1 cellular context compared by ENCODE assay signal in the genomic region with DNA sequence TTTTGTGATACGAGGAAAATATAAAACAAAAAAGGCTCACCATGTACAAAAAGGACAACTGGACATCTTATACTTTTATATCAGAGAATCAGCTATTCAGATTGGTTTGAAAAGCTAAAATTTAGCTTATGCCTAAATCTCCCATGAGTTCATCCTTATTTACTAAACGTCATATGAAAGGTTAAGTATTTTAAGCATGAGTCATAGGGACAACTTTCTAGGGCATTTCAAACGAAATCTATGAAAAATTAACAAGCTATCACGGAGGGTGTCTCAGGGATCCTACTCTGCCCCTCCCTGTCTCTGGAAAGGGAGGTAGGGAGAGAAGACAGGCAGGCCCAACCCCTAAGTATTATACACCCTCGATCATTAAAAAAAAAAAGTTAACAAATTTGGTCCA.
A peak's percentile ranks its signal among the peaks of the same experiment; 100 is the strongest.
TF ChIP-seq lines count a peak whose summit lies in the region.

No MANE protein-coding gene starts in this region.

TF ChIP-seq in HepG2, 621 proteins besides CTCF, POLR2A, EP300 and RAD21 (continued from another document and continues in another):
- TF ChIP-seq ZBTB43 (CRISPR knock-in tag; conservative IDR thresholded peaks at IDR 0.05) (no peak), ATF7 (IDR thresholded peaks at IDR 0.05) (peak; percentile 23; the same call in 1 of the 2 replicates), ATF7 (CRISPR knock-in tag; IDR thresholded peaks at IDR 0.05) (no peak), ZNF143 (CRISPR knock-in tag; IDR thresholded peaks at IDR 0.05) (no peak), NR2F2 (IDR thresholded peaks at IDR 0.05; ENCODE audit: borderline replicate concordance, low read depth) (peak; percentile 21; the same call in 1 of the 2 replicates), ARID5B (CRISPR knock-in tag; IDR thresholded peaks at IDR 0.05) (peak; percentile 86), FOSL1 (CRISPR knock-in tag; IDR thresholded peaks at IDR 0.05; ENCODE audit: borderline replicate concordance) (peak; percentile 70; the same call in 1 of the 2 replicates), TOPORS (CRISPR knock-in tag; IDR thresholded peaks at IDR 0.05) (no peak), SMC3 (IDR thresholded peaks at IDR 0.05; ENCODE audit: low read length) (0 out of 2 replicates have a peak, but pooled peaks have one; percentile 6), PLRG1 (conservative IDR thresholded peaks at IDR 0.05) (no peak), ZSCAN20 (CRISPR knock-in tag; IDR thresholded peaks at IDR 0.05; ENCODE audit: borderline replicate concordance) (no peak), ZNF615 (CRISPR knock-in tag; IDR thresholded peaks at IDR 0.05; ENCODE audit: borderline replicate concordance) (no peak), PAWR (CRISPR knock-in tag; IDR thresholded peaks at IDR 0.05; ENCODE audit: borderline replicate concordance) (no peak), SRY (CRISPR knock-in tag; IDR thresholded peaks at IDR 0.05) (no peak), ZNF510 (CRISPR knock-in tag; IDR thresholded peaks at IDR 0.05; ENCODE audit: low read depth) (no peak), FOXP1 (IDR thresholded peaks at IDR 0.05) (no peak), FOXP1 (CRISPR knock-in tag; IDR thresholded peaks at IDR 0.05) (0 out of 2 replicates have a peak, but pooled peaks have one; percentile 30), RXRB (CRISPR knock-in tag; IDR thresholded peaks at IDR 0.05; ENCODE audit: borderline replicate concordance) (peak; percentile 70; the same call in 1 of the 2 replicates), ZNF512 (CRISPR knock-in tag; IDR thresholded peaks at IDR 0.05) (no peak), NFIC (IDR thresholded peaks at IDR 0.05; ENCODE audit: low read length) (peak; percentile 72; the same call in 1 of the 2 replicates), ZNF580 (CRISPR knock-in tag; IDR thresholded peaks at IDR 0.05; ENCODE audit: borderline replicate concordance, low read depth) (no peak), ZNF75D (CRISPR knock-in tag; IDR thresholded peaks at IDR 0.05; ENCODE audit: borderline replicate concordance) (no peak), SOX13 (IDR thresholded peaks at IDR 0.05) (no peak), SOX13 (CRISPR knock-in tag; conservative IDR thresholded peaks at IDR 0.05 in 1 of 2, IDR thresholded peaks at IDR 0.05 in 1 of 2) (peak in 1 of 2 experiments; percentile 43; a peak in 1 of 4 replicates), NR2F1 (CRISPR knock-in tag; IDR thresholded peaks at IDR 0.05) (0 out of 4 replicates have a peak, but pooled peaks of 1 of the 2 experiments have one; percentile 34), FOXA3 (CRISPR knock-in tag; IDR thresholded peaks at IDR 0.05) (peak; percentile 86), GABPA (IDR thresholded peaks at IDR 0.05; ENCODE audit: low read depth, low read length) (no peak), GABPA (CRISPR knock-in tag; IDR thresholded peaks at IDR 0.05; ENCODE audit: low read depth) (0 out of 2 replicates have a peak, but pooled peaks have one; percentile 27), ZNF557 (CRISPR knock-in tag; IDR thresholded peaks at IDR 0.05) (no peak), ZBTB34 (CRISPR knock-in tag; IDR thresholded peaks at IDR 0.05) (no peak), TOE1 (CRISPR knock-in tag; IDR thresholded peaks at IDR 0.05) (no peak), ZNF781 (CRISPR knock-in tag; IDR thresholded peaks at IDR 0.05; ENCODE audit: borderline replicate concordance, not compliant biosample characterization) (no peak), HOXD1 (CRISPR knock-in tag; IDR thresholded peaks at IDR 0.05) (no peak), HNRNPUL1 (IDR thresholded peaks at IDR 0.05; ENCODE audit: low read depth, low read length) (0 out of 2 replicates have a peak, but pooled peaks have one; percentile 0), GATAD2A (CRISPR knock-in tag; IDR thresholded peaks at IDR 0.05) (peak; percentile 74; the same call in 1 of the 2 replicates), ZNF260 (CRISPR knock-in tag; IDR thresholded peaks at IDR 0.05; ENCODE audit: borderline replicate concordance, low read depth) (no peak), ZBTB25 (CRISPR knock-in tag; IDR thresholded peaks at IDR 0.05) (no peak)
- TF ChIP-seq, protein P1, sequence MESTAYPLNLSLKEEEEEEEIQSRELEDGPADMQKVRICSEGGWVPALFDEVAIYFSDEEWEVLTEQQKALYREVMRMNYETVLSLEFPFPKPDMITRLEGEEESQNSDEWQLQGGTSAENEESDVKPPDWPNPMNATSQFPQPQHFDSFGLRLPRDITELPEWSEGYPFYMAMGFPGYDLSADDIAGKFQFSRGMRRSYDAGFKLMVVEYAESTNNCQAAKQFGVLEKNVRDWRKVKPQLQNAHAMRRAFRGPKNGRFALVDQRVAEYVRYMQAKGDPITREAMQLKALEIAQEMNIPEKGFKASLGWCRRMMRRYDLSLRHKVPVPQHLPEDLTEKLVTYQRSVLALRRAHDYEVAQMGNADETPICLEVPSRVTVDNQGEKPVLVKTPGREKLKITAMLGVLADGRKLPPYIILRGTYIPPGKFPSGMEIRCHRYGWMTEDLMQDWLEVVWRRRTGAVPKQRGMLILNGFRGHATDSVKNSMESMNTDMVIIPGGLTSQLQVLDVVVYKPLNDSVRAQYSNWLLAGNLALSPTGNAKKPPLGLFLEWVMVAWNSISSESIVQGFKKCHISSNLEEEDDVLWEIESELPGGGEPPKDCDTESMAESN (CRISPR knock-in tag; conservative IDR thresholded peaks at IDR 0.05): no peak
- TF ChIP-seq, protein P2, sequence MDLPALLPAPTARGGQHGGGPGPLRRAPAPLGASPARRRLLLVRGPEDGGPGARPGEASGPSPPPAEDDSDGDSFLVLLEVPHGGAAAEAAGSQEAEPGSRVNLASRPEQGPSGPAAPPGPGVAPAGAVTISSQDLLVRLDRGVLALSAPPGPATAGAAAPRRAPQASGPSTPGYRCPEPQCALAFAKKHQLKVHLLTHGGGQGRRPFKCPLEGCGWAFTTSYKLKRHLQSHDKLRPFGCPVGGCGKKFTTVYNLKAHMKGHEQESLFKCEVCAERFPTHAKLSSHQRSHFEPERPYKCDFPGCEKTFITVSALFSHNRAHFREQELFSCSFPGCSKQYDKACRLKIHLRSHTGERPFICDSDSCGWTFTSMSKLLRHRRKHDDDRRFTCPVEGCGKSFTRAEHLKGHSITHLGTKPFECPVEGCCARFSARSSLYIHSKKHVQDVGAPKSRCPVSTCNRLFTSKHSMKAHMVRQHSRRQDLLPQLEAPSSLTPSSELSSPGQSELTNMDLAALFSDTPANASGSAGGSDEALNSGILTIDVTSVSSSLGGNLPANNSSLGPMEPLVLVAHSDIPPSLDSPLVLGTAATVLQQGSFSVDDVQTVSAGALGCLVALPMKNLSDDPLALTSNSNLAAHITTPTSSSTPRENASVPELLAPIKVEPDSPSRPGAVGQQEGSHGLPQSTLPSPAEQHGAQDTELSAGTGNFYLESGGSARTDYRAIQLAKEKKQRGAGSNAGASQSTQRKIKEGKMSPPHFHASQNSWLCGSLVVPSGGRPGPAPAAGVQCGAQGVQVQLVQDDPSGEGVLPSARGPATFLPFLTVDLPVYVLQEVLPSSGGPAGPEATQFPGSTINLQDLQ (CRISPR knock-in tag; IDR thresholded peaks at IDR 0.05): no peak
- TF ChIP-seq, protein P3, sequence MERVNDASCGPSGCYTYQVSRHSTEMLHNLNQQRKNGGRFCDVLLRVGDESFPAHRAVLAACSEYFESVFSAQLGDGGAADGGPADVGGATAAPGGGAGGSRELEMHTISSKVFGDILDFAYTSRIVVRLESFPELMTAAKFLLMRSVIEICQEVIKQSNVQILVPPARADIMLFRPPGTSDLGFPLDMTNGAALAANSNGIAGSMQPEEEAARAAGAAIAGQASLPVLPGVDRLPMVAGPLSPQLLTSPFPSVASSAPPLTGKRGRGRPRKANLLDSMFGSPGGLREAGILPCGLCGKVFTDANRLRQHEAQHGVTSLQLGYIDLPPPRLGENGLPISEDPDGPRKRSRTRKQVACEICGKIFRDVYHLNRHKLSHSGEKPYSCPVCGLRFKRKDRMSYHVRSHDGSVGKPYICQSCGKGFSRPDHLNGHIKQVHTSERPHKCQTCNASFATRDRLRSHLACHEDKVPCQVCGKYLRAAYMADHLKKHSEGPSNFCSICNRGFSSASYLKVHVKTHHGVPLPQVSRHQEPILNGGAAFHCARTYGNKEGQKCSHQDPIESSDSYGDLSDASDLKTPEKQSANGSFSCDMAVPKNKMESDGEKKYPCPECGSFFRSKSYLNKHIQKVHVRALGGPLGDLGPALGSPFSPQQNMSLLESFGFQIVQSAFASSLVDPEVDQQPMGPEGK (CRISPR knock-in tag; IDR thresholded peaks at IDR 0.05): no peak
